Comparison of ENCODE assay signal across 8 cellular contexts in genomic region chr10:11145498-11145855, GRCh38.
A peak's percentile ranks its signal among the peaks of the same experiment; 100 is the strongest.
DNase-seq lines count a peak whose midpoint lies in the region; ATAC-seq and TF ChIP-seq lines count a peak whose summit lies in the region.

No MANE protein-coding gene starts in this region.

- H3K4me1 ChIP-seq in CD8-positive, alpha-beta memory T cell (ENCODE audit: insufficient read depth, low read length), result peaks cover 99% of the 10 kb centered on the region
- H3K4me1 ChIP-seq in HUES48 (ENCODE audit: control insufficient read depth, insufficient read depth, low read length) (peaks cover 79% of the 10 kb centered on the region), left lung (peaks cover 4 to 65% of the 10 kb centered on the region in 2 donors)

- no peaks in the 10 kb centered on the region for H3K9me3 ChIP-seq in CD8-positive, alpha-beta memory T cell (ENCODE audit: low read length)
- H3K9me3 ChIP-seq in HUES48 (ENCODE audit: control insufficient read depth, insufficient read depth, low read length), result no peaks in the 10 kb centered on the region
- no peaks in the 10 kb centered on the region for H3K9me3 ChIP-seq in left lung

- no peaks in the 10 kb centered on the region for H3K27me3 ChIP-seq in CD8-positive, alpha-beta memory T cell (ENCODE audit: insufficient read depth, low read length, poor library complexity, severe bottlenecking)
- H3K27me3 ChIP-seq in HUES48 (ENCODE audit: control insufficient read depth, insufficient read depth, low read length) (no peaks in the 10 kb centered on the region), left lung (no peaks in the 10 kb centered on the region)

- peaks cover 94 to 96% (median 95%) of the 10 kb centered on the region in 3 donors for H3K4me1 Mint-ChIP-seq in CD8-positive, alpha-beta memory T cell
- H3K4me1 Mint-ChIP-seq in type B pancreatic cell (ENCODE audit: unreplicated experiment), result peaks cover 48% of the 10 kb centered on the region

- intact Hi-C loops in left lung (cut with DNase I), result no loop called here

- H3K36me3 Mint-ChIP-seq in CD8-positive, alpha-beta memory T cell, result no peaks in the 10 kb centered on the region
- H3K36me3 Mint-ChIP-seq in type B pancreatic cell, result peaks cover 6% of the 10 kb centered on the region

- peak; percentile 85 for ATAC-seq in GM21526 (IDR thresholded peaks at IDR 0.05; ENCODE audit: low FRiP score, unreplicated experiment)
- peak; percentile 55 for ATAC-seq in left lung

- H3K27ac Mint-ChIP-seq in CD8-positive, alpha-beta memory T cell, result peak overlapping the region; percentile 97 to 100 (median 99)
- H3K27ac Mint-ChIP-seq in type B pancreatic cell, result no peak overlapping the region

- POLR2A ChIA-PET in CD8-positive, alpha-beta memory T cell (lab: Charles Lee), result interaction anchor here (0.7 to 3.6 kb wide), 11 partner anchors 14 to 175 kb away, joined by 3 to 121 read pairs (median 5); no protein-coding TSS in a partner anchor

- H3K36me3 ChIP-seq in CD8-positive, alpha-beta memory T cell (ENCODE audit: insufficient read depth, low read length), result no peaks in the 10 kb centered on the region
- H3K36me3 ChIP-seq in HUES48 (ENCODE audit: control insufficient read depth, insufficient read depth, low read length) (no peaks in the 10 kb centered on the region), left lung (no peaks in the 10 kb centered on the region)

- H3K9me3 Mint-ChIP-seq in CD8-positive, alpha-beta memory T cell, result no peaks in the 10 kb centered on the region
- H3K9me3 Mint-ChIP-seq in type B pancreatic cell, result peaks cover 12% of the 10 kb centered on the region

- peak; percentile 49 to 84 (median 75) for DNase-seq in CD8-positive, alpha-beta memory T cell
- DNase-seq in activated T-cell treated with anti-CD3 and anti-CD28 coated beads for 4 hours (peak; percentile 42), left lung (peak in 1 of 2 donors; percentile 63), dedifferentiated amniotic fluid mesenchymal stem cell (ENCODE audit: extremely low spot score) (no peak), type B pancreatic cell (ENCODE audit: extremely low spot score, unreplicated experiment) (no peak), NCI-H748 treated with DMSO at 0.1 percent for 48 hours (lab: John Stamatoyannopoulos, UW) (no peak)

- H3K9ac ChIP-seq in HUES48 (ENCODE audit: low read depth, low read length), result peak overlapping the region; percentile 24

- H3K27me3 Mint-ChIP-seq in CD8-positive, alpha-beta memory T cell, result no peaks in the 10 kb centered on the region
- peaks cover 68% of the 10 kb centered on the region for H3K27me3 Mint-ChIP-seq in type B pancreatic cell

- H3K27ac ChIP-seq in CD8-positive, alpha-beta memory T cell (ENCODE audit: low read depth, low read length), result peak overlapping the region; percentile 40
- peak overlapping the region; percentile 82 for H3K27ac ChIP-seq in HUES48 (ENCODE audit: low read depth, low read length)
- peak overlapping the region in 1 of 2 donors; percentile 45 for H3K27ac ChIP-seq in left lung

- CTCF ChIA-PET in CD8-positive, alpha-beta memory T cell (lab: Charles Lee), result interaction anchor here (0.7 to 10.8 kb wide), 12 partner anchors 14 to 127 kb away, joined by 3 to 288 read pairs (median 5); no protein-coding TSS in a partner anchor

- TF ChIP-seq CTCF in left lung (IDR thresholded peaks at IDR 0.05), result no peak
- TF ChIP-seq CTCF in type B pancreatic cell (conservative IDR thresholded peaks at IDR 0.05), result no peak

- peak overlapping the region; percentile 26 to 82 (median 75) for H3K4me3 Mint-ChIP-seq in CD8-positive, alpha-beta memory T cell
- no peak overlapping the region for H3K4me3 Mint-ChIP-seq in type B pancreatic cell

- peak overlapping the region; percentile 38 for H3K4me3 ChIP-seq in CD8-positive, alpha-beta memory T cell (ENCODE audit: low read length)
- H3K4me3 ChIP-seq in HUES48 (ENCODE audit: low read depth, low read length) (no peak overlapping the region), left lung (no peak overlapping the region)

Comparison
In these comparisons a context has a peak if more than half of its experiments do, and no peak if none do; other contexts are left out.
1. DNase-seq: peak in CD8-positive, alpha-beta memory T cell (5 of 5) and activated T-cell treated with anti-CD3 and anti-CD28 coated beads for 4 hours (single experiment); none in dedifferentiated amniotic fluid mesenchymal stem cell (single experiment), type B pancreatic cell (single experiment) and NCI-H748 treated with DMSO at 0.1 percent for 48 hours (single experiment).